8 cellular contexts compared by ENCODE assay signal in the genomic region with DNA sequence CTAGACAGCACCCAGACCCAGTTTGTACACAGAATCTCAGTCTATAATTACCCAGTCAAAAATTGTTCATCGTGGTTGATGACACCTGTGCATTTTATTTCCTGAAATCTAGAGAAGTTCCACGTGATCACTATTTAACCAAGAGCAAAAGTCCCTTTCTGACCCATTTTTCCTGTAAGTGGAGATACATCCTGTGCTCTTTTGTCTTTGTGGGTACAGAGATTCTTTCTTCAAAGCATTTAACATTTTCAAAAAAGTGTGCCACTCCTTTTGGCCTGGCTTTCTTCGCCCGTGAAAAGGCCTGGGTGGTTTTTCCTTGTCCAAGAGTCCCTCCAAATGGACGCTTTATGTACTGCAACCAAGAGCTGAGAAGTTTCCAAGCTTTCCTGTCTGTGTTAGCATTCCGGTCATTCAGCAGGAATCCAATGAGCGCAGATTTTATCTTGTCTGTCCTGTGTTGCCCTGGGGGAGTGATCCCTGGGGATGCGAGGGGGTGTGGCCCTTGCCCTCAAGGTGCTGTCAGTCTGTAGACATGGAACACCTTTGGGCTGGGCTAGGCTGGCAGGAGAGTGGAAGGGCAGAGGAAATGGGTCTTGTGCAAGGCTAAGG.
DNase-seq lines count a peak whose midpoint lies in the region; ATAC-seq, FAIRE-seq and TF ChIP-seq lines count a peak whose summit lies in the region.

No MANE protein-coding gene starts in this region.

- CTCF ChIA-PET in naive thymus-derived CD4-positive, alpha-beta T cell (lab: Charles Lee): no interaction called here

- H3K27me3 Mint-ChIP-seq in activated T-helper 1 cell treated with anti-CD3 and anti-CD28 coated beads, Interleukin-12 subunit alpha, Interleukin-12 subunit beta, Interleukin-2, Interleukin-4 antibody, amounts not matched to agents 30 ng/mL and 10 ng/mL and 1 ng/mL, durations not matched to agents 14 hours and 24 hours and 36 hours (ENCODE audit: insufficient read depth): no peaks in the 10 kb centered on the region
- H3K27me3 Mint-ChIP-seq in naive thymus-derived CD4-positive, alpha-beta T cell: no peaks in the 10 kb centered on the region

- intact Hi-C loops in activated T-helper 1 cell treated with anti-CD3 and anti-CD28 coated beads, Interleukin-12 subunit alpha, Interleukin-12 subunit beta, Interleukin-2, Interleukin-4 antibody, amounts not matched to agents 30 ng/mL and 10 ng/mL and 1 ng/mL, durations not matched to agents 14 hours and 24 hours and 36 hours (cut with micrococcal nuclease): loop anchor here (1.0 to 10.0 kb wide), 7 partner anchors 17 to 418 kb away; no protein-coding TSS in a partner anchor
- intact Hi-C loops in naive thymus-derived CD4-positive, alpha-beta T cell (cut with micrococcal nuclease): loop anchor here (1.0 to 5.0 kb wide), 7 partner anchors 41 to 472 kb away; a partner anchor contains a TSS

- peak overlapping the region; percentile 84 for H3K27ac Mint-ChIP-seq in activated T-helper 1 cell treated with anti-CD3 and anti-CD28 coated beads, Interleukin-12 subunit alpha, Interleukin-12 subunit beta, Interleukin-2, Interleukin-4 antibody, amounts not matched to agents 30 ng/mL and 10 ng/mL and 1 ng/mL, durations not matched to agents 14 hours and 24 hours and 36 hours
- peak overlapping the region; percentile 88 to 98 (median 92) for H3K27ac Mint-ChIP-seq in naive thymus-derived CD4-positive, alpha-beta T cell

- 21 to 29% methylated on average over 8 of the region's 8 CpGs for WGBS in upper lobe of left lung, 2 donors

- H3K36me3 ChIP-seq in naive thymus-derived CD4-positive, alpha-beta T cell (ENCODE audit: control insufficient read depth in 2 of 3, insufficient read depth in 3 of 3, low read length in 3 of 3): peaks cover 0 to 11% (median 0%) of the 10 kb centered on the region in 3 experiments
- no peaks in the 10 kb centered on the region for H3K36me3 ChIP-seq in upper lobe of left lung

- DNase-seq in NCI-H748 treated with DMSO at 0.1 percent for 48 hours (lab: John Stamatoyannopoulos, UW) (peak; percentile 52), fibroblast of gingiva (ENCODE audit: low read depth) (peak; percentile 70), upper lobe of left lung (peak in 1 of 2 donors; percentile 52)
- DNase-seq in activated T-helper 1 cell treated with anti-CD3 and anti-CD28 coated beads, Interleukin-12 subunit alpha, Interleukin-12 subunit beta, Interleukin-2, Interleukin-4 antibody, amounts not matched to agents 30 ng/mL and 10 ng/mL and 1 ng/mL, durations not matched to agents 14 hours and 24 hours and 36 hours (ENCODE audit: low spot score): peak; percentile 44
- DNase-seq in naive thymus-derived CD4-positive, alpha-beta T cell: peak in 8 of 9 donors; percentile 32 to 87 (median 78)

- peak; percentile 92 for ATAC-seq in naive thymus-derived CD4-positive, alpha-beta T cell
- ATAC-seq in upper lobe of left lung (ENCODE audit: low FRiP score in 2 of 2) (peak in 1 of 2 donors; percentile 58), HG03159 (IDR thresholded peaks at IDR 0.05; ENCODE audit: unreplicated experiment) (no peak)

- peak overlapping the region; percentile 59 for H3K27ac ChIP-seq in naive thymus-derived CD4-positive, alpha-beta T cell (ENCODE audit: low read depth, low read length)
- peak overlapping the region; percentile 30 to 95 (median 85) for H3K27ac ChIP-seq in upper lobe of left lung

- H3K4me3 Mint-ChIP-seq in activated T-helper 1 cell treated with anti-CD3 and anti-CD28 coated beads, Interleukin-12 subunit alpha, Interleukin-12 subunit beta, Interleukin-2, Interleukin-4 antibody, amounts not matched to agents 30 ng/mL and 10 ng/mL and 1 ng/mL, durations not matched to agents 14 hours and 24 hours and 36 hours: peak overlapping the region; percentile 51
- H3K4me3 Mint-ChIP-seq in naive thymus-derived CD4-positive, alpha-beta T cell: peak overlapping the region; percentile 39 to 84 (median 74)

- peaks cover 37% of the 10 kb centered on the region for H3K36me3 Mint-ChIP-seq in activated T-helper 1 cell treated with anti-CD3 and anti-CD28 coated beads, Interleukin-12 subunit alpha, Interleukin-12 subunit beta, Interleukin-2, Interleukin-4 antibody, amounts not matched to agents 30 ng/mL and 10 ng/mL and 1 ng/mL, durations not matched to agents 14 hours and 24 hours and 36 hours (ENCODE audit: low read depth)
- peaks cover 3 to 37% (median 34%) of the 10 kb centered on the region in 5 donors for H3K36me3 Mint-ChIP-seq in naive thymus-derived CD4-positive, alpha-beta T cell

- TF ChIP-seq CTCF in GM12874 (IDR thresholded peaks at IDR 0.05; ENCODE audit: insufficient read depth, low read depth, low read length) (peak; percentile 48), upper lobe of left lung (IDR thresholded peaks at IDR 0.05) (peak; percentile 29 to 77 (median 56))

- peaks cover 70% of the 10 kb centered on the region for H3K4me1 Mint-ChIP-seq in activated T-helper 1 cell treated with anti-CD3 and anti-CD28 coated beads, Interleukin-12 subunit alpha, Interleukin-12 subunit beta, Interleukin-2, Interleukin-4 antibody, amounts not matched to agents 30 ng/mL and 10 ng/mL and 1 ng/mL, durations not matched to agents 14 hours and 24 hours and 36 hours (ENCODE audit: low read depth)
- H3K4me1 Mint-ChIP-seq in naive thymus-derived CD4-positive, alpha-beta T cell: peaks cover 39 to 79% (median 64%) of the 10 kb centered on the region in 7 donors

- POLR2A ChIA-PET in naive thymus-derived CD4-positive, alpha-beta T cell (lab: Charles Lee): interaction anchor here (0.5 kb wide), 1 partner anchor 1114 kb away, joined by 4 read pairs; no protein-coding TSS in a partner anchor

- H3K27me3 ChIP-seq in naive thymus-derived CD4-positive, alpha-beta T cell (ENCODE audit: control insufficient read depth in 2 of 2, insufficient read depth in 2 of 2, low read length in 2 of 2): no peaks in the 10 kb centered on the region
- no peaks in the 10 kb centered on the region for H3K27me3 ChIP-seq in upper lobe of left lung

- TF ChIP-seq POLR2A in upper lobe of left lung (IDR thresholded peaks at IDR 0.05): no peak

- peaks cover 11% of the 10 kb centered on the region for H3K9me3 Mint-ChIP-seq in activated T-helper 1 cell treated with anti-CD3 and anti-CD28 coated beads, Interleukin-12 subunit alpha, Interleukin-12 subunit beta, Interleukin-2, Interleukin-4 antibody, amounts not matched to agents 30 ng/mL and 10 ng/mL and 1 ng/mL, durations not matched to agents 14 hours and 24 hours and 36 hours
- H3K9me3 Mint-ChIP-seq in naive thymus-derived CD4-positive, alpha-beta T cell: peaks cover 0 to 10% (median 3%) of the 10 kb centered on the region in 11 donors

- FAIRE-seq in A204.1 (lab: Jason Lieb, UNC): peak; percentile 41

- no peak overlapping the region for H3K4me3 ChIP-seq in naive thymus-derived CD4-positive, alpha-beta T cell (ENCODE audit: low read length)
- H3K4me3 ChIP-seq in upper lobe of left lung: no peak overlapping the region

- no peak for TF ChIP-seq EP300 in upper lobe of left lung (IDR thresholded peaks at IDR 0.05)

- no peaks in the 10 kb centered on the region for H3K9me3 ChIP-seq in naive thymus-derived CD4-positive, alpha-beta T cell (ENCODE audit: control insufficient read depth in 2 of 3, low read length in 3 of 3)
- H3K9me3 ChIP-seq in upper lobe of left lung: no peaks in the 10 kb centered on the region

- H3K4me1 ChIP-seq in naive thymus-derived CD4-positive, alpha-beta T cell (ENCODE audit: control insufficient read depth in 2 of 2, insufficient read depth in 2 of 2, low read length in 2 of 2): peaks cover 18 to 45% of the 10 kb centered on the region in 2 donors
- peaks cover 4 to 35% (median 10%) of the 10 kb centered on the region in 4 donors for H3K4me1 ChIP-seq in upper lobe of left lung
